10 cellular contexts compared by ENCODE assay signal in the genomic region with DNA sequence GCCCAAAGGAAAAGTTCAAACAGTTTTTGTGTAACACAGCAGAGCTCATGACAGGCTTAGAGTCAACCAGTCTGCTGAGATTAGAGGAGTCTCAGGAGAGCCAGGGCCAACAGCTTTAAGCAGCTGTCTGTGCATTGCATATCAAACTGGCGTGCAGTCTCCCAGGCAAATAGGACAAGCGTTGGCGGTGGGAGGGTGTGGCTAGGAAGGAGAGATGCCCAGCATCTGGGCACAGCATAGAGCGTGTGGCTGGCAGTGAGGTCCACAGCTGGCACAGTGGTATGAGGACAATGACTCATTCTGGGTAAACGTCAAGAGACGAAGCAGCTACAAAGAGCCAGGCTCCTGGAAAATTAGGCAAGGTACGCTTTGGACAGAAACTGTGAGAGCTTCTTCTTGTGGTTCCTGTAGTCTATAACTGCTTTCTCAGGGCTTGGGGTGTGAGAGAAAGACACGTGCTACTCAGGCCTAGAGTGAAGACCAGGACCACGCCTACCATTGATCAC. TPM values are rescaled to one million over a fixed set of nuclear protein-coding genes. Genes with fewer than 3 reads are reported as not detected.
DNase-seq lines count a peak whose midpoint lies in the region; ATAC-seq and TF ChIP-seq lines count a peak whose summit lies in the region.
"Had no signal": no experiment of that assay in that cellular context is flagged by ENCODE, and none has a peak within 500 bp of the region (broad histone marks: within the 10 kb centered on the region; RNA-seq: fewer than 3 reads in every experiment).

No MANE protein-coding gene starts in this region.

- intact Hi-C loops in dorsolateral prefrontal cortex (cut with DNase I) = no loop called here

- TF ChIP-seq CTCF in dorsolateral prefrontal cortex (IDR thresholded peaks at IDR 0.05 in 54 of 56, conservative IDR thresholded peaks at IDR 0.05 in 2 of 56; ENCODE audit: low read depth in 1 of 56, partially characterized antibody in 56 of 56) (no peak), type B pancreatic cell (conservative IDR thresholded peaks at IDR 0.05) (no peak)

- ATAC-seq in natural killer cell treated with Interleukin-12 subunit alpha and Interleukin-12 subunit beta and Interleukin-15 and Interleukin-18, amount 100 ng/mL, for 72 hours = peak; percentile 75 to 83
- no peak for ATAC-seq in GM18909 (IDR thresholded peaks at IDR 0.05; ENCODE audit: poor library complexity, unreplicated experiment)

- peak; percentile 81 for DNase-seq in D341Med (ENCODE audit: low spot score)
- peak; percentile 8 for DNase-seq in NCI-H460 (ENCODE audit: extremely low read depth, low read depth)
- DNase-seq in dorsolateral prefrontal cortex = peak in 6 of 10 donors; percentile 27 to 65 (median 60)
- DNase-seq in natural killer cell treated with Interleukin-12 subunit alpha and Interleukin-12 subunit beta and Interleukin-15 and Interleukin-18, amount 100 ng/mL, for 72 hours (ENCODE audit: low spot score) = no peak
- DNase-seq in type B pancreatic cell (ENCODE audit: extremely low spot score, unreplicated experiment) = no peak
- no peak for DNase-seq in T1000 (lab: John Stamatoyannopoulos, UW)
- DNase-seq in iPS-NIHi7 (ENCODE audit: extremely low spot score) = no peak
- DNase-seq: Karpas-422 had no signal

- H3K27ac Mint-ChIP-seq in natural killer cell treated with Interleukin-12 subunit alpha and Interleukin-12 subunit beta and Interleukin-15 and Interleukin-18, amount 100 ng/mL, for 72 hours = peak overlapping the region; percentile 75 to 88
- H3K27ac Mint-ChIP-seq in type B pancreatic cell = no peak overlapping the region

- H3K27me3 Mint-ChIP-seq in natural killer cell treated with Interleukin-12 subunit alpha and Interleukin-12 subunit beta and Interleukin-15 and Interleukin-18, amount 100 ng/mL, for 72 hours = no peaks in the 10 kb centered on the region
- H3K27me3 Mint-ChIP-seq in type B pancreatic cell = no peaks in the 10 kb centered on the region

- peak overlapping the region in 9 of 59 donors; percentile 7 to 34 (median 30) for H3K27ac ChIP-seq in dorsolateral prefrontal cortex
- H3K27ac ChIP-seq: vagina had no signal

- H3K27me3 ChIP-seq in dorsolateral prefrontal cortex = peaks cover 0 to 18% (median 3%) of the 10 kb centered on the region in 45 donors
- H3K27me3 ChIP-seq: vagina had no signal

- no peaks in the 10 kb centered on the region for H3K9me3 Mint-ChIP-seq in natural killer cell treated with Interleukin-12 subunit alpha and Interleukin-12 subunit beta and Interleukin-15 and Interleukin-18, amount 100 ng/mL, for 72 hours
- H3K9me3 Mint-ChIP-seq in type B pancreatic cell = no peaks in the 10 kb centered on the region

- H3K36me3 Mint-ChIP-seq in natural killer cell treated with Interleukin-12 subunit alpha and Interleukin-12 subunit beta and Interleukin-15 and Interleukin-18, amount 100 ng/mL, for 72 hours = peaks cover 31% of the 10 kb centered on the region
- no peaks in the 10 kb centered on the region for H3K36me3 Mint-ChIP-seq in type B pancreatic cell

- no peak overlapping the region for H3K4me3 ChIP-seq in dorsolateral prefrontal cortex
- H3K4me3 ChIP-seq: vagina had no signal

- H3K4me1 Mint-ChIP-seq in natural killer cell treated with Interleukin-12 subunit alpha and Interleukin-12 subunit beta and Interleukin-15 and Interleukin-18, amount 100 ng/mL, for 72 hours (ENCODE audit: low read depth in 2 of 2) = peaks cover 70 to 71% of the 10 kb centered on the region in 2 donors
- H3K4me1 Mint-ChIP-seq in type B pancreatic cell (ENCODE audit: unreplicated experiment) = peaks cover 21% of the 10 kb centered on the region

- H3K4me3 Mint-ChIP-seq in natural killer cell treated with Interleukin-12 subunit alpha and Interleukin-12 subunit beta and Interleukin-15 and Interleukin-18, amount 100 ng/mL, for 72 hours = peak overlapping the region; percentile 47
- no peak overlapping the region for H3K4me3 Mint-ChIP-seq in type B pancreatic cell

RNA-seq across cellular contexts. Expression of gene ZAP70, which starts 14.8 kb away (rescaled TPM):
- not detected in 2 replicates for total RNA-seq in NCI-H460 (2014; rRNA removed; shearing (Covaris generic))
- polyA plus RNA-seq in NCI-H460 (2014; cell fraction: nucleus; rRNA removed) = 0.08 and 0.11 TPM in 2 replicates
- 1 to 10 TPM in 79 of 120 experiments, under 1 TPM in 41; 0.23 to 5.1 (median 1.3) TPM for total RNA-seq in dorsolateral prefrontal cortex
- total RNA-seq in natural killer cell treated with Interleukin-12 subunit alpha and Interleukin-12 subunit beta and Interleukin-15 and Interleukin-18, amount 100 ng/mL, for 72 hours = 100 to 1,000 TPM in 1 of 2 donors, 10 to 100 TPM in 1; 97.4 to 191 TPM
- total RNA-seq in type B pancreatic cell (ENCODE audit: low replicate concordance) = 1.2 and 2.5 TPM in 2 replicates

RNA-seq across cellular contexts. Expression of gene C2orf92, which starts 58.6 kb away (rescaled TPM):
- 1.6 and 2.1 TPM in 2 replicates for total RNA-seq in NCI-H460 (2014; rRNA removed; shearing (Covaris generic))
- 1.5 and 3.9 TPM in 2 replicates for polyA plus RNA-seq in NCI-H460 (2014; cell fraction: nucleus; rRNA removed)
- total RNA-seq in dorsolateral prefrontal cortex (10 to 100 TPM; 12.6 to 51.2 (median 25.2) TPM), type B pancreatic cell (ENCODE audit: low replicate concordance) (9.0 and 11.5 TPM in 2 replicates)
- total RNA-seq in natural killer cell treated with Interleukin-12 subunit alpha and Interleukin-12 subunit beta and Interleukin-15 and Interleukin-18, amount 100 ng/mL, for 72 hours = 10 to 100 TPM in 1 of 2 donors, 1 to 10 TPM in 1; 8.6 to 13.6 TPM

Comparison
In these comparisons a context has a peak if more than half of its experiments do, and no peak if none do; other contexts are left out.
1. DNase-seq: peak in D341Med (single experiment), NCI-H460 (single experiment) and dorsolateral prefrontal cortex (6 of 10); none in natural killer cell treated with Interleukin-12 subunit alpha and Interleukin-12 subunit beta and Interleukin-15 and Interleukin-18, amount 100 ng/mL, for 72 hours (single experiment), type B pancreatic cell (single experiment), T1000 (single experiment) and iPS-NIHi7 (single experiment).
2. RNA of gene ZAP70, which starts 14.8 kb away (total RNA-seq): 97.4 to 191 TPM in natural killer cell treated with Interleukin-12 subunit alpha and Interleukin-12 subunit beta and Interleukin-15 and Interleukin-18, amount 100 ng/mL, for 72 hours; 1.2 to 2.5 TPM in type B pancreatic cell, 0.23 to 5.1 TPM in dorsolateral prefrontal cortex and not detected in NCI-H460; every median in the first group is over 10 times any median in the second.